7 cellular contexts compared by ENCODE assay signal in the genomic region with DNA sequence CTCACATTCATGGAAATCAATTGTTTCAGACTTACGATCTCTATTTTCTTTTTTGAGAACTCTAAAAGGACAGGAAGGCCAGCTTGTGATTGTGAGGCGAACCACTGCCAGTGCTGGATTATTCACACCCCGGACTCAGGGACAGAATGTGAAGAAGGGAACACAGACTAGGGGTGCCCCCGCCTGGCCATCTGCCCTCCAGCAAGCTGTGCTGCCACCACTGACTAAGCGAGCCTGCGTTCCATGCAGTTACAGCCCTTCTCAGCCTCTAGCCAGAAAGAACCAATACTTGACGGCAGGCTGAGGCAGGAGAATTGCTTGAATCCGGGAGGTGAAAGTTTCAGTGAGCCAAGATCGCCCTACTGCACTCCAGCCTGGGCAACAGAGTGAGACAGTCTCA. TPM values are rescaled to one million over a fixed set of nuclear protein-coding genes. Genes with fewer than 3 reads are reported as not detected.
DNase-seq lines count a peak whose midpoint lies in the region; ATAC-seq, FAIRE-seq and TF ChIP-seq lines count a peak whose summit lies in the region.

No MANE protein-coding gene starts in this region.

- H3K27ac ChIP-seq in astrocyte (ENCODE audit: low read depth, low read length), result no peak overlapping the region

- no peak overlapping the region for H3K9ac ChIP-seq in astrocyte (ENCODE audit: low read length)

- H3K27me3 ChIP-seq in astrocyte (ENCODE audit: insufficient read depth, low read length), result no peaks in the 10 kb centered on the region

- TF ChIP-seq CTCF in astrocyte (IDR thresholded peaks at IDR 0.05; ENCODE audit: insufficient read depth, low read depth, low read length), result peak; percentile 17

- H3K9me3 Mint-ChIP-seq in astrocyte (ENCODE audit: unreplicated experiment), result no peaks in the 10 kb centered on the region

- peaks cover 22% of the 10 kb centered on the region for H3K79me2 ChIP-seq in astrocyte (ENCODE audit: insufficient read depth, low read length)

- H3K4me3 ChIP-seq in astrocyte (ENCODE audit: insufficient read depth, low read depth, low read length), result no peak overlapping the region

- peaks cover 5% of the 10 kb centered on the region for H3K4me1 Mint-ChIP-seq in astrocyte (ENCODE audit: low read depth, unreplicated experiment)

- DNase-seq in GDM1 (lab: John Stamatoyannopoulos, UW), result peak; percentile 6
- peak; percentile 50 to 52 for DNase-seq in Kasumi-1 (lab: John Stamatoyannopoulos, UW)
- peak; percentile 34 for DNase-seq in astrocyte (ENCODE audit: low read depth)
- DNase-seq in middle frontal gyrus (ENCODE audit: extremely low spot score, low spot score), result peak; percentile 20
- DNase-seq in germinal center (ENCODE audit: low spot score), result no peak
- DNase-seq in NCI-H1930 (lab: John Stamatoyannopoulos, UW), result no peak

- peaks cover 5% of the 10 kb centered on the region for H3K4me1 ChIP-seq in astrocyte (ENCODE audit: insufficient read depth, low read length)

- H2AFZ ChIP-seq in astrocyte (ENCODE audit: low read depth, low read length), result no peak overlapping the region

- peaks cover 3% of the 10 kb centered on the region for H3K36me3 Mint-ChIP-seq in astrocyte (ENCODE audit: low read depth, unreplicated experiment)

- ATAC-seq in GM19467 (IDR thresholded peaks at IDR 0.05; ENCODE audit: unreplicated experiment), result no peak

- no peaks in the 10 kb centered on the region for H3K27me3 Mint-ChIP-seq in astrocyte (ENCODE audit: low read depth, unreplicated experiment)

- peaks cover 12% of the 10 kb centered on the region for H4K20me1 ChIP-seq in astrocyte (ENCODE audit: insufficient read depth, low read length)

- peak overlapping the region; percentile 31 for H3K27ac Mint-ChIP-seq in astrocyte (ENCODE audit: unreplicated experiment)

- no peak overlapping the region for H3K4me2 ChIP-seq in astrocyte (ENCODE audit: low read length)

- H3K36me3 ChIP-seq in astrocyte (ENCODE audit: insufficient read depth, low read length), result no peaks in the 10 kb centered on the region

- peak overlapping the region; percentile 58 for H3K4me3 Mint-ChIP-seq in astrocyte (ENCODE audit: unreplicated experiment)

- H3K9me3 ChIP-seq in astrocyte (ENCODE audit: insufficient read depth, low read depth, low read length), result no peaks in the 10 kb centered on the region

- no peak for FAIRE-seq in astrocyte (lab: Jason Lieb, UNC)

RNA-seq across cellular contexts. Expression of gene HAGH, which starts 2.8 kb away (rescaled TPM):
- 35.9 and 36.9 TPM in 2 replicates for total RNA-seq in astrocyte

RNA-seq across cellular contexts. Expression of gene FAHD1, which starts 3.2 kb away (rescaled TPM):
- total RNA-seq in astrocyte, result 24.0 and 25.8 TPM in 2 replicates

RNA-seq across cellular contexts. Expression of gene IGFALS, which starts 30.3 kb away (rescaled TPM):
- not detected in 2 replicates for total RNA-seq in astrocyte

RNA-seq across cellular contexts. Expression of gene NUBP2, which starts 41.1 kb away (rescaled TPM):
- total RNA-seq in astrocyte, result 41.4 and 45.2 TPM in 2 replicates

RNA-seq across cellular contexts. Expression of gene SPSB3, which starts 41.5 kb away (rescaled TPM):
- total RNA-seq in astrocyte, result 21.8 and 23.3 TPM in 2 replicates

Comparison
In these comparisons a context has a peak if more than half of its experiments do, and no peak if none do; other contexts are left out.
1. DNase-seq: peak in GDM1 (single experiment), Kasumi-1 (2 of 2), astrocyte (single experiment) and middle frontal gyrus (single experiment); none in germinal center (single experiment) and NCI-H1930 (0 of 2).